In the genomic region with DNA sequence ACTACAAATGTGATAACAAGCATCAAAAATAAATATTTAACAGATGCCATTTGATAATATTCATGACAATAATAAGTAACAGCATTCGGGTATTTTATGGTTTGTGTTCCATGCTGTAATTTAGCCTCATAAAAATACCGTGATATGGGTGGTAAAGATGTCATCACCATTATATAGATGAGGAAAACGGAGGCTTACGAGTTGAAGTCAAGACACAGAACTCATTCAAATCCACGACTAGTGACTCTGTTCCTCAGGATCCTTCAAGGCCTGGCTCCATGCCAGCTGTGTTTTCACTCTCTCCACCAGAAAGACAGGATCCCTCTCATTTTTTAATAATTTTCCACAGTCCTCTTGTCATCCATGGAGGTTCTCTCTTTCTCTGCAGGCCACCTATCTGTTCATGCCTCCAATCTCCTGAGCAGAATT, we compare ENCODE assay signal across 14 cellular contexts.
A peak's percentile ranks its signal among the peaks of the same experiment; 100 is the strongest.
DNase-seq lines count a peak whose midpoint lies in the region; ATAC-seq and TF ChIP-seq lines count a peak whose summit lies in the region.
"Had no signal": no experiment of that assay in that cellular context is flagged by ENCODE, and none has a peak within 500 bp of the region (broad histone marks: within the 10 kb centered on the region; RNA-seq: fewer than 3 reads in every experiment).

No MANE protein-coding gene starts in this region.

- H3K36me3 ChIP-seq in HEK293 (ENCODE audit: control insufficient read depth in 2 of 2, insufficient read depth in 1 of 2, low read length in 2 of 2): no peaks in the 10 kb centered on the region
- no peaks in the 10 kb centered on the region for H3K36me3 ChIP-seq in left lung

- TF ChIP-seq CTCF in HEK293 (tag by site-specific recombination; IDR thresholded peaks at IDR 0.05) (no peak), left lung (IDR thresholded peaks at IDR 0.05) (no peak)

- peak overlapping the region; percentile 18; the same call in 1 of the 2 replicates for H3K27ac ChIP-seq in HEK293 (ENCODE audit: extremely low read depth, low read depth, low read length)
- peak overlapping the region; percentile 62 for H3K27ac ChIP-seq in cingulate gyrus (ENCODE audit: low read depth, low read length)
- H3K27ac ChIP-seq in left lung: peak overlapping the region; percentile 38 to 40
- peak overlapping the region in 17 of 21 experiments; percentile 1 to 76 (median 55) for H3K27ac ChIP-seq in skin epidermis
- H3K27ac ChIP-seq: KMS-11 had no signal

- H3K4me1 ChIP-seq in HEK293 (ENCODE audit: control insufficient read depth, insufficient read depth, low read length) (no peaks in the 10 kb centered on the region), left lung (no peaks in the 10 kb centered on the region)

- intact Hi-C loops in left lung (cut with DNase I): no loop called here

- H3K4me3 ChIP-seq in HEK293 (ENCODE audit: low read depth, low read length) (no peak overlapping the region), left lung (no peak overlapping the region), skin epidermis (peak overlapping the region in 1 of 7 experiments; percentile 14)
- H3K4me3 ChIP-seq: lung had no signal

- no peak for ATAC-seq in left lung

- DNase-seq in left lung: no peak
- DNase-seq in NK-92 treated with Interleukin-12 subunit alpha and Interleukin-12 subunit beta, amount 100 ng/mL, for 24 hours (lab: John Stamatoyannopoulos, UW): no peak
- no peak for DNase-seq in NCI-H524 treated with DMSO at 0.1 percent for 48 hours (lab: John Stamatoyannopoulos, UW)
- no peak for DNase-seq in NCI-H1436 treated with DMSO at 0.1 percent for 48 hours (lab: John Stamatoyannopoulos, UW)
- DNase-seq in COLO668 (lab: John Stamatoyannopoulos, UW; ENCODE audit: unreplicated experiment): no peak
- DNase-seq: activated CD4-positive, alpha-beta T cell treated with anti-CD3 and anti-CD28 coated beads, Interleukin-2, amount 50 U/mL, for 1 hour; activated gamma-delta T cell; NCI-H2081 treated with DMSO at 0.1 percent for 48 hours; T-helper 2 cell had no signal

- CTCF ChIA-PET in HEK293 (lab: Yijun Ruan, JAX): no interaction called here

- H3K9me3 ChIP-seq in HEK293 (ENCODE audit: control insufficient read depth, insufficient read depth, low read depth, low read length) (no peaks in the 10 kb centered on the region), left lung (no peaks in the 10 kb centered on the region)

- POLR2A ChIA-PET in HEK293 (lab: Yijun Ruan, JAX): interaction anchor here (0.5 kb wide), 1 partner anchor 94 kb away, joined by 5 read pairs; a partner anchor contains a TSS

- H3K27me3 ChIP-seq in left lung: no peaks in the 10 kb centered on the region

TF ChIP-seq in HEK293, 187 proteins besides CTCF, POLR2A, EP300 and RAD21 (continues in another document):
- TF ChIP-seq ZNF624 (tag by site-specific recombination; IDR thresholded peaks at IDR 0.05) (no peak), ZNF324 (tag by site-specific recombination; IDR thresholded peaks at IDR 0.05) (no peak), KLF10 (tag by site-specific recombination; IDR thresholded peaks at IDR 0.05) (0 out of 2 replicates have a peak, but pooled peaks have one; percentile 16), ZIC2 (tag by site-specific recombination; IDR thresholded peaks at IDR 0.05) (no peak), EGR2 (tag by site-specific recombination; IDR thresholded peaks at IDR 0.05; ENCODE audit: low read depth) (no peak), IKZF3 (tag by site-specific recombination; IDR thresholded peaks at IDR 0.05) (no peak), ZNF549 (tag by site-specific recombination; IDR thresholded peaks at IDR 0.05) (peak; percentile 3; the same call in 1 of the 2 replicates), ZNF473 (tag by site-specific recombination; IDR thresholded peaks at IDR 0.05) (no peak), ZFHX2 (tag by site-specific recombination; conservative IDR thresholded peaks at IDR 0.05) (no peak), ZNF843 (tag by site-specific recombination; IDR thresholded peaks at IDR 0.05) (peak; percentile 74), ZNF548 (tag by site-specific recombination; IDR thresholded peaks at IDR 0.05) (no peak), ZNF366 (tag by site-specific recombination; conservative IDR thresholded peaks at IDR 0.05) (peak; percentile 47; the same call in 1 of the 2 replicates), WT1 (tag by site-specific recombination; IDR thresholded peaks at IDR 0.05) (peak; percentile 29; the same call in 1 of the 2 replicates), GFI1B (tag by site-specific recombination; IDR thresholded peaks at IDR 0.05) (0 out of 2 replicates have a peak, but pooled peaks have one; percentile 20), ZNF610 (tag by site-specific recombination; IDR thresholded peaks at IDR 0.05; ENCODE audit: borderline replicate concordance) (0 out of 2 replicates have a peak, but pooled peaks have one; percentile 31)
- TF ChIP-seq, protein P1, sequence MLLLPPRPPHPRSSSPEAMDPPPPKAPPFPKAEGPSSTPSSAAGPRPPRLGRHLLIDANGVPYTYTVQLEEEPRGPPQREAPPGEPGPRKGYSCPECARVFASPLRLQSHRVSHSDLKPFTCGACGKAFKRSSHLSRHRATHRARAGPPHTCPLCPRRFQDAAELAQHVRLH (tag by site-specific recombination; IDR thresholded peaks at IDR 0.05): peak; percentile 86
- TF ChIP-seq, protein P2, sequence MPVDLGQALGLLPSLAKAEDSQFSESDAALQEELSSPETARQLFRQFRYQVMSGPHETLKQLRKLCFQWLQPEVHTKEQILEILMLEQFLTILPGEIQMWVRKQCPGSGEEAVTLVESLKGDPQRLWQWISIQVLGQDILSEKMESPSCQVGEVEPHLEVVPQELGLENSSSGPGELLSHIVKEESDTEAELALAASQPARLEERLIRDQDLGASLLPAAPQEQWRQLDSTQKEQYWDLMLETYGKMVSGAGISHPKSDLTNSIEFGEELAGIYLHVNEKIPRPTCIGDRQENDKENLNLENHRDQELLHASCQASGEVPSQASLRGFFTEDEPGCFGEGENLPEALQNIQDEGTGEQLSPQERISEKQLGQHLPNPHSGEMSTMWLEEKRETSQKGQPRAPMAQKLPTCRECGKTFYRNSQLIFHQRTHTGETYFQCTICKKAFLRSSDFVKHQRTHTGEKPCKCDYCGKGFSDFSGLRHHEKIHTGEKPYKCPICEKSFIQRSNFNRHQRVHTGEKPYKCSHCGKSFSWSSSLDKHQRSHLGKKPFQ (tag by site-specific recombination; IDR thresholded peaks at IDR 0.05): no peak
- TF ChIP-seq, protein P3, sequence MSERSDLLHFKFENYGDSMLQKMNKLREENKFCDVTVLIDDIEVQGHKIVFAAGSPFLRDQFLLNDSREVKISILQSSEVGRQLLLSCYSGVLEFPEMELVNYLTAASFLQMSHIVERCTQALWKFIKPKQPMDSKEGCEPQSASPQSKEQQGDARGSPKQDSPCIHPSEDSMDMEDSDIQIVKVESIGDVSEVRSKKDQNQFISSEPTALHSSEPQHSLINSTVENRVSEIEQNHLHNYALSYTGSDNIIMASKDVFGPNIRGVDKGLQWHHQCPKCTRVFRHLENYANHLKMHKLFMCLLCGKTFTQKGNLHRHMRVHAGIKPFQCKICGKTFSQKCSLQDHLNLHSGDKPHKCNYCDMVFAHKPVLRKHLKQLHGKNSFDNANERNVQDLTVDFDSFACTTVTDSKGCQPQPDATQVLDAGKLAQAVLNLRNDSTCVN (tag by site-specific recombination; optimal IDR thresholded peaks at IDR 0.05): no peak
- TF ChIP-seq, protein P4, sequence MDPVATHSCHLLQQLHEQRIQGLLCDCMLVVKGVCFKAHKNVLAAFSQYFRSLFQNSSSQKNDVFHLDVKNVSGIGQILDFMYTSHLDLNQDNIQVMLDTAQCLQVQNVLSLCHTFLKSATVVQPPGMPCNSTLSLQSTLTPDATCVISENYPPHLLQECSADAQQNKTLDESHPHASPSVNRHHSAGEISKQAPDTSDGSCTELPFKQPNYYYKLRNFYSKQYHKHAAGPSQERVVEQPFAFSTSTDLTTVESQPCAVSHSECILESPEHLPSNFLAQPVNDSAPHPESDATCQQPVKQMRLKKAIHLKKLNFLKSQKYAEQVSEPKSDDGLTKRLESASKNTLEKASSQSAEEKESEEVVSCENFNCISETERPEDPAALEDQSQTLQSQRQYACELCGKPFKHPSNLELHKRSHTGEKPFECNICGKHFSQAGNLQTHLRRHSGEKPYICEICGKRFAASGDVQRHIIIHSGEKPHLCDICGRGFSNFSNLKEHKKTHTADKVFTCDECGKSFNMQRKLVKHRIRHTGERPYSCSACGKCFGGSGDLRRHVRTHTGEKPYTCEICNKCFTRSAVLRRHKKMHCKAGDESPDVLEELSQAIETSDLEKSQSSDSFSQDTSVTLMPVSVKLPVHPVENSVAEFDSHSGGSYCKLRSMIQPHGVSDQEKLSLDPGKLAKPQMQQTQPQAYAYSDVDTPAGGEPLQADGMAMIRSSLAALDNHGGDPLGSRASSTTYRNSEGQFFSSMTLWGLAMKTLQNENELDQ (tag by site-specific recombination; IDR thresholded peaks at IDR 0.05; ENCODE audit: low read depth): no peak
- TF ChIP-seq, protein P5, sequence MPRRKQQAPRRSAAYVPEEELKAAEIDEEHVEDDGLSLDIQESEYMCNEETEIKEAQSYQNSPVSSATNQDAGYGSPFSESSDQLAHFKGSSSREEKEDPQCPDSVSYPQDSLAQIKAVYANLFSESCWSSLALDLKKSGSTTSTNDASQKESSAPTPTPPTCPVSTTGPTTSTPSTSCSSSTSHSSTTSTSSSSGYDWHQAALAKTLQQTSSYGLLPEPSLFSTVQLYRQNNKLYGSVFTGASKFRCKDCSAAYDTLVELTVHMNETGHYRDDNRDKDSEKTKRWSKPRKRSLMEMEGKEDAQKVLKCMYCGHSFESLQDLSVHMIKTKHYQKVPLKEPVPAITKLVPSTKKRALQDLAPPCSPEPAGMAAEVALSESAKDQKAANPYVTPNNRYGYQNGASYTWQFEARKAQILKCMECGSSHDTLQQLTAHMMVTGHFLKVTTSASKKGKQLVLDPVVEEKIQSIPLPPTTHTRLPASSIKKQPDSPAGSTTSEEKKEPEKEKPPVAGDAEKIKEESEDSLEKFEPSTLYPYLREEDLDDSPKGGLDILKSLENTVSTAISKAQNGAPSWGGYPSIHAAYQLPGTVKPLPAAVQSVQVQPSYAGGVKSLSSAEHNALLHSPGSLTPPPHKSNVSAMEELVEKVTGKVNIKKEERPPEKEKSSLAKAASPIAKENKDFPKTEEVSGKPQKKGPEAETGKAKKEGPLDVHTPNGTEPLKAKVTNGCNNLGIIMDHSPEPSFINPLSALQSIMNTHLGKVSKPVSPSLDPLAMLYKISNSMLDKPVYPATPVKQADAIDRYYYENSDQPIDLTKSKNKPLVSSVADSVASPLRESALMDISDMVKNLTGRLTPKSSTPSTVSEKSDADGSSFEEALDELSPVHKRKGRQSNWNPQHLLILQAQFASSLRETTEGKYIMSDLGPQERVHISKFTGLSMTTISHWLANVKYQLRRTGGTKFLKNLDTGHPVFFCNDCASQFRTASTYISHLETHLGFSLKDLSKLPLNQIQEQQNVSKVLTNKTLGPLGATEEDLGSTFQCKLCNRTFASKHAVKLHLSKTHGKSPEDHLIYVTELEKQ (tag by site-specific recombination; IDR thresholded peaks at IDR 0.05; ENCODE audit: borderline replicate concordance): 0 out of 2 replicates have a peak, but pooled peaks have one; percentile 15
